Comparison of ENCODE assay signal across 9 cellular contexts in the genomic region with DNA sequence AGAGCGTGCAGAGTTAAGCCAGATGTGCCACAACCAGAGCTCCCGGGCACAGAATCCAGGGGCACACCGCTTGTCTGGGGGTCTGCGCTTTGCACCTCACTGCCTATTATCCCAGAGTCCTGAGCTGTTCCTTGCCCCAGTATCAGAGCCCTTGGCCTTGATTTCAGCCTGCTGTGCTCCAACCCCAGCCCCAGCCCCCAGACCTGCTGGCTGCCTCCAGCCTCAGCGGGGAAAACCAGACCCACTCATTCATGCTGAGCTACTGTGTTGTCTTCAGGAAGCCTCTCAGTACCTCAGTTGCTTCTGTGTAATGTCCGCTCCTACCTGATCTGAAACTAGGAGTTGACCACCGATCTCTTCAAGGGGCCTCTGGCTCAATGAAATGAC. TPM values are rescaled to one million over a fixed set of nuclear protein-coding genes. Genes with fewer than 3 reads are reported as not detected.
DNase-seq lines count a peak whose midpoint lies in the region; ATAC-seq and TF ChIP-seq lines count a peak whose summit lies in the region.
"Had no signal": no experiment of that assay in that cellular context is flagged by ENCODE, and none has a peak within 500 bp of the region (broad histone marks: within the 10 kb centered on the region; RNA-seq: fewer than 3 reads in every experiment).

No MANE protein-coding gene starts in this region.

- peak; percentile 27 for ATAC-seq in HG03196 (IDR thresholded peaks at IDR 0.05; ENCODE audit: unreplicated experiment)

- H3K4me3 Mint-ChIP-seq in brain (peak overlapping the region in 4 of 5 experiments; percentile 74 to 85 (median 77)), nephron (peak overlapping the region; percentile 78 to 84 (median 80))

- H3K36me3 Mint-ChIP-seq in brain (no peaks in the 10 kb centered on the region), nephron (ENCODE audit: low read depth) (peaks cover 16% of the 10 kb centered on the region)

- TF ChIP-seq CTCF in brain (conservative IDR thresholded peaks at IDR 0.05) (no peak), nephron (IDR thresholded peaks at IDR 0.05; ENCODE audit: unreplicated experiment in 3 of 3) (no peak)

- peaks cover 54% of the 10 kb centered on the region for H3K4me1 Mint-ChIP-seq in brain
- H3K4me1 Mint-ChIP-seq in nephron = peaks cover 56% of the 10 kb centered on the region

- peaks cover 4% of the 10 kb centered on the region for H3K27me3 Mint-ChIP-seq in brain
- peaks cover 19% of the 10 kb centered on the region for H3K27me3 Mint-ChIP-seq in nephron (ENCODE audit: low read depth)

- peak overlapping the region; percentile 70; the same call in 1 of the 2 replicates for H3K4me3 ChIP-seq in GM08714 (ENCODE audit: low read length)

- DNase-seq in COR-L47 (lab: John Stamatoyannopoulos, UW) (no peak), amygdala (lab: John Stamatoyannopoulos, UW) (no peak), hippocampal formation (lab: John Stamatoyannopoulos, UW) (no peak), NCI-H82 treated with DMSO at 0.1 percent for 48 hours (lab: John Stamatoyannopoulos, UW; ENCODE audit: unreplicated experiment) (no peak)
- DNase-seq: WERI-Rb-1 had no signal

- H3K27ac Mint-ChIP-seq in brain = peak overlapping the region in 3 of 5 experiments; percentile 54 to 83 (median 78)
- H3K27ac Mint-ChIP-seq in nephron = peak overlapping the region; percentile 68 to 91 (median 79)

- H3K9me3 Mint-ChIP-seq in brain (peaks cover 0 to 4% (median 0%) of the 10 kb centered on the region in 5 experiments), nephron (no peaks in the 10 kb centered on the region)

RNA-seq across cellular contexts. Expression of a gene that starts 1.1 kb away (rescaled TPM):
- 0.59 TPM for polyA plus RNA-seq in brain (ENCODE audit: insufficient read depth, low read depth, low replicate concordance)

RNA-seq across cellular contexts. Expression of a gene that starts 35.9 kb away (rescaled TPM):
- polyA plus RNA-seq in brain (ENCODE audit: insufficient read depth, low read depth, low replicate concordance) = 3.4 TPM
